Comparison of ENCODE assay signal across 17 cellular contexts in the genomic region with DNA sequence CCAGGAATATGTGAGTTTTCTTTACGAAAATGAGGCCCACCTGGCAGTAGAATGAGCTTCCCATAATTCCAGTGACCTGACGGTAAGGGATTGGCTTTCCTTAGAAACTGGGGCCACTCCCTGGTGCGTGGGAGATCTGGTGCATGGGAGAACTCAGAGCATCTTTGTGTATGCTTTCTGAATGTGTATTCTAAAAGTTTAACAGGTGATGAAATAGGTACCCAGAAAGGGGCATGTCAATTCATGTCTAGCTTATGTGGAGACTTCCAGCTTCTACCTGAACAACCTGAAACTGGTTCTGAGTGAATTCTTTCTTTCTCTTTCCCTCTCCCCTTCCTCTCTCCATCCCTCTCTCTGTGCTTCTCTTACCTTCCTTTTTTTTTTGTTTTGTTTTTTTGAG. TPM values are rescaled to one million over a fixed set of nuclear protein-coding genes. Genes with fewer than 3 reads are reported as not detected.
"Had no signal": no experiment of that assay in that cellular context is flagged by ENCODE, and none has a peak within 500 bp of the region (broad histone marks: within the 10 kb centered on the region; RNA-seq: fewer than 3 reads in every experiment).

No MANE protein-coding gene starts in this region.

- DNase-seq: activated CD4-positive, alpha-beta T cell treated with anti-CD3 and anti-CD28 coated beads for 4 hours; activated CD8-positive, alpha-beta memory T cell treated with anti-CD3 and anti-CD28 coated beads, Interleukin-2, amount 50 U/mL, for 4 hours; activated CD8-positive, alpha-beta T cell treated with anti-CD3 and anti-CD28 coated beads for 36 hours; activated gamma-delta T cell treated with Interleukin-2 at 50 U/mL for 16 hours; activated T-cell treated with anti-CD3 and anti-CD28 coated beads, Interleukin-2, amount 50 U/mL, for 72 hours; aorta; NCI-H1105 treated with DMSO at 0.1 percent for 48 hours; NCI-H1436 treated with DMSO at 0.1 percent for 48 hours; NCI-H187; NCI-H2081; NCI-H446; NCI-H524; PC-3; SHP77 treated with DMSO at 0.1 percent for 48 hours had no signal

- H3K4me1 Mint-ChIP-seq: activated naive CD4-positive, alpha-beta T cell treated with anti-CD3 and anti-CD28 coated beads, Interleukin-2, amount 50 U/mL, for 24 hours had no signal

- H3K27ac Mint-ChIP-seq: activated CD8-positive, alpha-beta T cell treated with anti-CD3 and anti-CD28 coated beads for 36 hours; activated naive CD4-positive, alpha-beta T cell treated with anti-CD3 and anti-CD28 coated beads, Interleukin-2, amount 50 U/mL, for 24 hours; activated T-cell treated with anti-CD3 and anti-CD28 coated beads, Interleukin-2, amount 50 U/mL, for 72 hours; activated T-helper 2 cell treated with anti-CD3 and anti-CD28 coated beads, Interferon-gamma antibody, Interleukin-2, Interleukin-4, amounts not matched to agents 10 μg/mL and 5 μg/mL and 100 μg/mL, durations not matched to agents 14 hours and 24 hours and 36 hours; T-helper 1 cell treated with Interleukin-12 subunit alpha and Interleukin-12 subunit beta and Interleukin-4 antibody, amounts not matched to agents 30 μg/mL and 1 μg/mL, for 36 hours had no signal

- H3K9me3 Mint-ChIP-seq: activated naive CD4-positive, alpha-beta T cell treated with anti-CD3 and anti-CD28 coated beads, Interleukin-2, amount 50 U/mL, for 24 hours; T-helper 1 cell treated with Interleukin-12 subunit alpha and Interleukin-12 subunit beta and Interleukin-4 antibody, amounts not matched to agents 30 μg/mL and 1 μg/mL, for 36 hours had no signal

- H3K4me3 Mint-ChIP-seq: activated CD8-positive, alpha-beta T cell treated with anti-CD3 and anti-CD28 coated beads for 36 hours; activated naive CD4-positive, alpha-beta T cell treated with anti-CD3 and anti-CD28 coated beads, Interleukin-2, amount 50 U/mL, for 24 hours; activated T-cell treated with anti-CD3 and anti-CD28 coated beads, Interleukin-2, amount 50 U/mL, for 72 hours; T-helper 1 cell treated with Interleukin-12 subunit alpha and Interleukin-12 subunit beta and Interleukin-4 antibody, amounts not matched to agents 30 μg/mL and 1 μg/mL, for 36 hours had no signal

RNA-seq across cellular contexts. Expression of a gene that starts 15.2 kb away (rescaled TPM):
- total RNA-seq: activated CD8-positive, alpha-beta T cell treated with anti-CD3 and anti-CD28 coated beads for 36 hours; activated T-helper 2 cell treated with anti-CD3 and anti-CD28 coated beads, Interferon-gamma antibody, Interleukin-2, Interleukin-4, amounts not matched to agents 10 μg/mL and 5 μg/mL and 100 μg/mL, durations not matched to agents 14 hours and 24 hours and 36 hours; PC-3 had no signal

RNA-seq across cellular contexts. Expression of a gene that starts 28.9 kb away (rescaled TPM):
- total RNA-seq: activated CD8-positive, alpha-beta T cell treated with anti-CD3 and anti-CD28 coated beads for 36 hours; activated T-cell treated with anti-CD3 and anti-CD28 coated beads, Interleukin-2, amount 50 U/mL, for 72 hours; activated T-helper 2 cell treated with anti-CD3 and anti-CD28 coated beads, Interferon-gamma antibody, Interleukin-2, Interleukin-4, amounts not matched to agents 10 μg/mL and 5 μg/mL and 100 μg/mL, durations not matched to agents 14 hours and 24 hours and 36 hours; PC-3 had no signal

RNA-seq across cellular contexts. Expression of a gene that starts 29.5 kb away (rescaled TPM):
- total RNA-seq: activated T-helper 2 cell treated with anti-CD3 and anti-CD28 coated beads, Interferon-gamma antibody, Interleukin-2, Interleukin-4, amounts not matched to agents 10 μg/mL and 5 μg/mL and 100 μg/mL, durations not matched to agents 14 hours and 24 hours and 36 hours had no signal
